In genomic region chr7:144391823-144392255, GRCh38 we compare ENCODE assay signal across 8 cellular contexts. TPM values are rescaled to one million over a fixed set of nuclear protein-coding genes. Genes with fewer than 3 reads are reported as not detected.
DNase-seq lines count a peak whose midpoint lies in the region; ATAC-seq, FAIRE-seq and TF ChIP-seq lines count a peak whose summit lies in the region.

No MANE protein-coding gene starts in this region.

- H3K4me1 ChIP-seq in OCI-LY1 (ENCODE audit: insufficient read depth, low read length, severe bottlenecking) (no peaks in the 10 kb centered on the region), subcutaneous abdominal adipose tissue (ENCODE audit: control insufficient read depth in 5 of 5, insufficient read depth in 5 of 5, low read length in 5 of 5) (peaks cover 1 to 22% (median 19%) of the 10 kb centered on the region in 5 donors)

- DNase-seq in DMS53 treated with DMSO at 0.1 percent for 48 hours (lab: John Stamatoyannopoulos, UW; ENCODE audit: unreplicated experiment): peak; percentile 45
- peak; percentile 56 for DNase-seq in bronchial epithelial cell (ENCODE audit: low read depth)
- DNase-seq in kidney epithelial cell (ENCODE audit: low read depth): no peak

- no peak for FAIRE-seq in bronchial epithelial cell (lab: Jason Lieb, UNC)

- H3K79me2 ChIP-seq in OCI-LY1 (ENCODE audit: insufficient read depth, low read length): no peaks in the 10 kb centered on the region

- peak; percentile 81 for TF ChIP-seq CTCF in OCI-LY1 (IDR thresholded peaks at IDR 0.05; ENCODE audit: low read length)
- peak; percentile 58 for TF ChIP-seq CTCF in bronchial epithelial cell (IDR thresholded peaks at IDR 0.05; ENCODE audit: insufficient read depth, low read length, severe bottlenecking)
- TF ChIP-seq CTCF in kidney epithelial cell (IDR thresholded peaks at IDR 0.05; ENCODE audit: insufficient read depth, low read length, poor library complexity, severe bottlenecking): peak; percentile 55

- no peaks in the 10 kb centered on the region for H3F3A ChIP-seq in OCI-LY1 (ENCODE audit: insufficient read depth, low read length)

- H4K20me1 ChIP-seq in OCI-LY1 (ENCODE audit: insufficient read depth, low read length): no peaks in the 10 kb centered on the region

- H2AFZ ChIP-seq in OCI-LY1 (ENCODE audit: low read length): no peak overlapping the region

- H3K9me2 ChIP-seq in OCI-LY1 (ENCODE audit: low read depth, low read length): no peaks in the 10 kb centered on the region

- H3K4me2 ChIP-seq in OCI-LY1 (ENCODE audit: low read length): no peak overlapping the region

- H3K27me3 ChIP-seq in OCI-LY1 (ENCODE audit: insufficient read depth, low read length) (no peaks in the 10 kb centered on the region), bronchial epithelial cell (ENCODE audit: control insufficient read depth, insufficient read depth, low read length) (no peaks in the 10 kb centered on the region), kidney epithelial cell (ENCODE audit: control insufficient read depth, insufficient read depth, low read length) (no peaks in the 10 kb centered on the region), subcutaneous abdominal adipose tissue (ENCODE audit: control insufficient read depth in 5 of 5, insufficient read depth in 4 of 5, low read length in 5 of 5) (no peaks in the 10 kb centered on the region)

- peak; percentile 85 for ATAC-seq in GM19035 (IDR thresholded peaks at IDR 0.05; ENCODE audit: unreplicated experiment)
- ATAC-seq in HG03354 (IDR thresholded peaks at IDR 0.05; ENCODE audit: poor library complexity, severe bottlenecking, unreplicated experiment): peak; percentile 82
- no peak for ATAC-seq in GM19397 (IDR thresholded peaks at IDR 0.05; ENCODE audit: unreplicated experiment)

- H3K9me3 ChIP-seq in OCI-LY1 (ENCODE audit: low read length) (no peaks in the 10 kb centered on the region), subcutaneous abdominal adipose tissue (ENCODE audit: control insufficient read depth in 5 of 5, low read length in 5 of 5) (no peaks in the 10 kb centered on the region)

- H3K4me3 ChIP-seq in OCI-LY1 (ENCODE audit: low read depth, low read length, poor library complexity, severe bottlenecking) (no peak overlapping the region), bronchial epithelial cell (ENCODE audit: low read depth, low read length) (no peak overlapping the region), kidney epithelial cell (ENCODE audit: low read depth, low read length) (no peak overlapping the region), subcutaneous abdominal adipose tissue (ENCODE audit: low read depth in 1 of 5, low read length in 5 of 5) (peak overlapping the region in 4 of 5 donors; percentile 32 to 36 (median 34))

- H3K9ac ChIP-seq in OCI-LY1 (ENCODE audit: low read length) (no peak overlapping the region), subcutaneous abdominal adipose tissue (ENCODE audit: low read length in 5 of 5) (peak overlapping the region in 1 of 5 donors; percentile 49)

- H3K27ac ChIP-seq in OCI-LY1 (ENCODE audit: low read depth, low read length, poor library complexity, severe bottlenecking) (no peak overlapping the region), subcutaneous abdominal adipose tissue (ENCODE audit: low read depth, low read length) (no peak overlapping the region)

- H3K36me3 ChIP-seq in OCI-LY1 (ENCODE audit: insufficient read depth, low read length) (no peaks in the 10 kb centered on the region), bronchial epithelial cell (ENCODE audit: control insufficient read depth, insufficient read depth, low read length) (no peaks in the 10 kb centered on the region), kidney epithelial cell (ENCODE audit: control insufficient read depth, insufficient read depth, low read length) (no peaks in the 10 kb centered on the region), subcutaneous abdominal adipose tissue (ENCODE audit: control insufficient read depth in 5 of 5, insufficient read depth in 5 of 5, low read length in 5 of 5) (no peaks in the 10 kb centered on the region)

RNA-seq across cellular contexts. Expression of gene NOBOX, which starts 11.7 kb away (rescaled TPM):
- not detected in 2 replicates for total RNA-seq in bronchial epithelial cell
- total RNA-seq in kidney epithelial cell: not detected in 2 replicates

RNA-seq across cellular contexts. Expression of gene ARHGEF5, which starts 36.6 kb away (rescaled TPM):
- 10.5 and 14.3 TPM in 2 replicates for total RNA-seq in bronchial epithelial cell
- total RNA-seq in kidney epithelial cell: 22.6 and 25.1 TPM in 2 replicates

Comparison
In these comparisons a context has a peak if more than half of its experiments do, and no peak if none do; other contexts are left out.
1. H3K4me3 ChIP-seq: peak in subcutaneous abdominal adipose tissue (4 of 5); none in OCI-LY1 (single experiment), bronchial epithelial cell (single experiment) and kidney epithelial cell (single experiment).
2. Peak in every context shown above with its lines, with median percentiles within 50 percentile points of each other: CTCF ChIP-seq.